ENCODE assay signal across 12 cellular contexts in the genomic region with DNA sequence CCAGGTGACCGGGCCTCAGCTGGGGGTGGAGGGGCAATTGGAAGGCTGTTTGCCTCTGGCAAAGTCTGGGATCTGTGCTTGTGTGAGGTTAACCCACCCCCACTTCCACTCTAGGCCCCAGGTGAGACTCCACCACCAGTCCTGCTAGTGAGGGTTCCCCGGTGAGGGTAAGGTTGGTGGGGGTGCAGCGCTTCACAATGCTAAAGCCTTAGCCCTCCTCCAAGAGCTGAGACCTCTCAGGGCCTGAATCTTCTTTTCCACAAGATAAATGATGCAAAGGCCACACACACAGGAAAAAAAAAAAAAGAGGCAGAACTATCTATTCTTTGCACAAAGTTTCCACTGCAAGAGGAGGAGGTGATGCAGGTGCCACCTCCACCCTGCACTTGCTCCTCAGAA. TPM values are rescaled to one million over a fixed set of nuclear protein-coding genes. Genes with fewer than 3 reads are reported as not detected.
DNase-seq lines count a peak whose midpoint lies in the region; ATAC-seq, FAIRE-seq and TF ChIP-seq lines count a peak whose summit lies in the region.
"Had no signal": no experiment of that assay in that cellular context is flagged by ENCODE, and none has a peak within 500 bp of the region (broad histone marks: within the 10 kb centered on the region; RNA-seq: fewer than 3 reads in every experiment).

No MANE protein-coding gene starts in this region.

- H3K9me3 ChIP-seq in CD4-positive, alpha-beta T cell (ENCODE audit: control insufficient read depth, low read length) = no peaks in the 10 kb centered on the region
- H3K9me3 ChIP-seq in HEK293 (ENCODE audit: control insufficient read depth, insufficient read depth, low read depth, low read length) (no peaks in the 10 kb centered on the region), K562 (replicated peaks; ENCODE audit: control insufficient read depth, insufficient read depth, low read depth, low read length) (no peaks in the 10 kb centered on the region)

- H3K4me2 ChIP-seq in K562 (ENCODE audit: insufficient read depth, low read length) = no peak overlapping the region

- no peak for TF ChIP-seq RAD21 in K562 (CRISPR knock-in tag; conservative IDR thresholded peaks at IDR 0.05 in 1 of 2, IDR thresholded peaks at IDR 0.05 in 1 of 2)

- TF ChIP-seq CTCF in CD4-positive, alpha-beta T cell (IDR thresholded peaks at IDR 0.05) = no peak
- TF ChIP-seq CTCF in HEK293 (tag by site-specific recombination; IDR thresholded peaks at IDR 0.05) (no peak), K562 (IDR thresholded peaks at IDR 0.05 in 2 of 3, conservative IDR thresholded peaks at IDR 0.05 in 1 of 3; ENCODE audit: insufficient read depth in 2 of 3, low read depth in 1 of 3, low read length in 3 of 3) (no peak), CD14-positive monocyte (IDR thresholded peaks at IDR 0.05) (no peak)

- ATAC-seq in CD4-positive, alpha-beta T cell (ENCODE audit: poor library complexity) = no peak
- no peak for ATAC-seq in K562

- no peak for DNase-seq in CD4-positive, alpha-beta T cell
- DNase-seq in K562 (ENCODE audit: extremely low read depth in 1 of 4, low spot score in 3 of 4) = no peak
- DNase-seq in CD14-positive monocyte (ENCODE audit: low spot score) = no peak
- no peak for DNase-seq in mucosa of gallbladder (ENCODE audit: low spot score)
- DNase-seq in DMS114 treated with DMSO at 0.1 percent for 48 hours (lab: John Stamatoyannopoulos, UW; ENCODE audit: unreplicated experiment) = no peak
- DNase-seq: activated CD4-positive, alpha-beta T cell treated with anti-CD3 and anti-CD28 coated beads for 4 hours; NCI-H2029 treated with DMSO at 0.1 percent for 48 hours had no signal

- peaks cover 3% of the 10 kb centered on the region for H3K9me1 ChIP-seq in K562 (ENCODE audit: control insufficient read depth, insufficient read depth, low read length)

- H3K4me3 Mint-ChIP-seq in CD4-positive, alpha-beta T cell = no peak overlapping the region
- no peak overlapping the region for H3K4me3 Mint-ChIP-seq in CD14-positive monocyte

- H2AFZ ChIP-seq in K562 (ENCODE audit: low read depth, low read length) = no peak overlapping the region

- no peak for FAIRE-seq in K562 (lab: Jason Lieb, UNC)
- FAIRE-seq: GM18507, GM19239, islet of Langerhans had no signal

- H3K9me3 Mint-ChIP-seq in CD4-positive, alpha-beta T cell = no peaks in the 10 kb centered on the region
- H3K9me3 Mint-ChIP-seq in CD14-positive monocyte = no peaks in the 10 kb centered on the region

- H3K27ac Mint-ChIP-seq in CD4-positive, alpha-beta T cell = peak overlapping the region; percentile 40
- peak overlapping the region in 1 of 7 donors; percentile 59 for H3K27ac Mint-ChIP-seq in CD14-positive monocyte

- CTCF ChIA-PET in CD4-positive, alpha-beta T cell (lab: Charles Lee) = interaction anchor here (0.8 to 2.8 kb wide), 13 partner anchors 12 to 419 kb away, joined by 3 to 70 read pairs (median 4); a partner anchor contains a TSS
- CTCF ChIA-PET in HEK293 (lab: Yijun Ruan, JAX) (interaction anchor here (0.6 to 3.7 kb wide), 30 partner anchors 9 to 1804 kb away, joined by 3 to 60 read pairs (median 4); a partner anchor contains a TSS), K562 (lab: Yijun Ruan, JAX; ENCODE audit: low intra/inter-chr PET ratio) (interaction anchor here (0.8 to 3.0 kb wide), 4 partner anchors 58 to 418 kb away, joined by 5 to 25 read pairs (median 6); no protein-coding TSS in a partner anchor)

- TF ChIP-seq EP300 in K562 (IDR thresholded peaks at IDR 0.05; ENCODE audit: low read length) = no peak

- H3K36me3 ChIP-seq in HEK293 (ENCODE audit: control insufficient read depth in 2 of 2, insufficient read depth in 1 of 2, low read length in 2 of 2) = peaks cover 23 to 77% of the 10 kb centered on the region in 2 experiments
- H3K36me3 ChIP-seq in K562 (ENCODE audit: control insufficient read depth, insufficient read depth, low read length) = peaks cover 69% of the 10 kb centered on the region; the same call in 2 of the 3 replicates

- TF ChIP-seq POLR2A in K562 (conservative IDR thresholded peaks at IDR 0.05) = peak; percentile 23; the same call in 1 of the 2 replicates

- H3K79me2 ChIP-seq in K562 (ENCODE audit: control insufficient read depth, insufficient read depth, low read length) = peaks cover 24% of the 10 kb centered on the region

- no peaks in the 10 kb centered on the region for H3K27me3 Mint-ChIP-seq in CD4-positive, alpha-beta T cell
- peaks cover 13 to 19% (median 14%) of the 10 kb centered on the region in 3 donors for H3K27me3 Mint-ChIP-seq in CD14-positive monocyte (ENCODE audit: low read depth in 3 of 3)

- POLR2A ChIA-PET in CD4-positive, alpha-beta T cell (lab: Charles Lee) = interaction anchor here (1.2 to 2.1 kb wide), 5 partner anchors 28 to 176 kb away, joined by 4 to 18 read pairs (median 7); a partner anchor contains a TSS
- POLR2A ChIA-PET in HEK293 (lab: Yijun Ruan, JAX) (interaction anchor here (1.4 to 3.2 kb wide), 3 partner anchors 12 to 18 kb away, joined by 6 to 18 read pairs (median 6); a partner anchor contains a TSS), K562 (lab: Yijun Ruan, JAX) (interaction anchor here (0.5 to 0.7 kb wide), 2 partner anchors 117 to 167 kb away, joined by 3 read pairs; no protein-coding TSS in a partner anchor)

- no peak overlapping the region for H3K27ac ChIP-seq in CD4-positive, alpha-beta T cell (ENCODE audit: low read depth, low read length)
- H3K27ac ChIP-seq in HEK293 (ENCODE audit: extremely low read depth, low read depth, low read length) = no peak overlapping the region
- H3K27ac ChIP-seq in K562 (ENCODE audit: extremely low read depth, low read depth, low read length) = no peak overlapping the region
- H3K27ac ChIP-seq: skin epidermis had no signal

- BruUV-seq in K562 (replicated peaks; lab: Mats Ljungman, UMichigan) = no TSS peak

- intact Hi-C loops in CD4-positive, alpha-beta T cell (cut with DNase I, micrococcal nuclease) = loop anchor here in 1 of 2 experiments (1.0 to 5.0 kb wide), 2 partner anchors 37 to 176 kb away; no protein-coding TSS in a partner anchor
- intact Hi-C loops in K562 (cut with micrococcal nuclease) (no loop called here), CD14-positive monocyte (cut with micrococcal nuclease) (loop anchor here (2.0 kb wide), 1 partner anchor 57 kb away; no protein-coding TSS in a partner anchor)

- H3K4me3 ChIP-seq in HEK293 (ENCODE audit: low read depth, low read length) (no peak overlapping the region), K562 (no peak overlapping the region)
- H3K4me3 ChIP-seq: skin epidermis had no signal

- 0 out of 2 replicates have a peak, but pooled peaks cover 3% of the 10 kb centered on the region for H4K20me1 ChIP-seq in K562 (replicated peaks; ENCODE audit: control insufficient read depth, insufficient read depth, low read length)

- H3K36me3 Mint-ChIP-seq in CD4-positive, alpha-beta T cell (ENCODE audit: low read depth) = peaks cover 4% of the 10 kb centered on the region
- peaks cover 15 to 18% of the 10 kb centered on the region in 2 donors for H3K36me3 Mint-ChIP-seq in CD14-positive monocyte

- in situ Hi-C loops in K562 (cut with MboI) = loop anchor here (5.0 kb wide), 1 partner anchor 57 kb away; no protein-coding TSS in a partner anchor

- H3K27me3 ChIP-seq in CD4-positive, alpha-beta T cell (ENCODE audit: control insufficient read depth, insufficient read depth, low read length) = no peaks in the 10 kb centered on the region
- no peaks in the 10 kb centered on the region for H3K27me3 ChIP-seq in K562 (ENCODE audit: control insufficient read depth in 2 of 2, insufficient read depth in 2 of 2, low read length in 2 of 2)

- H3K4me1 Mint-ChIP-seq in CD4-positive, alpha-beta T cell (ENCODE audit: low read depth) = peaks cover 56% of the 10 kb centered on the region
- peaks cover 29% of the 10 kb centered on the region for H3K4me1 Mint-ChIP-seq in CD14-positive monocyte

- 94% methylated on average over 3 of the region's 3 CpGs for WGBS in K562 (ENCODE audit: insufficient coverage, low coverage, missing lambda C conversion rate)

- H3K4me1 ChIP-seq in HEK293 (ENCODE audit: control insufficient read depth, insufficient read depth, low read length) (peaks cover 5% of the 10 kb centered on the region), K562 (replicated peaks in 1 of 2; ENCODE audit: control insufficient read depth in 2 of 2, insufficient read depth in 2 of 2, low read length in 2 of 2) (peaks cover 27 to 62% of the 10 kb centered on the region in 2 experiments)

- H3K9ac ChIP-seq in K562 (ENCODE audit: insufficient read depth in 1 of 2, low read depth in 2 of 2, low read length in 2 of 2) = peak overlapping the region in 1 of 2 experiments; percentile 14; a peak in 1 of 4 replicates

RNA-seq across cellular contexts. Expression of a gene that starts 4.1 kb away (rescaled TPM):
- total RNA-seq in CD4-positive, alpha-beta T cell = 1 to 10 TPM; 4.7 to 5.7 TPM
- 5.3 and 11.2 TPM in 2 replicates for total RNA-seq in K562 (2011; cell fraction: chromatin; rRNA removed; ENCODE audit: low replicate concordance)
- total RNA-seq in K562 (2011; cell fraction: nucleolus; rRNA removed) = 8.9 and 9.2 TPM in 2 replicates
- total RNA-seq in K562 (2011; cell fraction: nucleoplasm; rRNA removed) = 10.9 and 12.7 TPM in 2 replicates
- 21.7 and 29.6 TPM in 2 replicates for total RNA-seq in K562 (2014; rRNA removed)
- 7.2 and 11.7 TPM in 2 replicates for total RNA-seq in K562 (2014; rRNA removed; fragmentation: Illumina TruSeq; extraction: Trizol)
- total RNA-seq in K562 (2015; rRNA removed; fragmentation: Illumina TruSeq; extraction: Trizol) = 15.6 and 15.7 TPM in 2 replicates
- 60.7 and 78.7 TPM in 2 replicates for total RNA-seq in K562 (2021)
- polyA plus RNA-seq in K562 (2011; rRNA removed) = 13.0 and 20.5 TPM in 2 replicates
- 7.8 and 30.3 TPM in 2 replicates for polyA plus RNA-seq in K562 (2011; cell fraction: cytosol; rRNA removed)
- 6.0 and 11.9 TPM in 2 replicates for polyA plus RNA-seq in K562 (2011; cell fraction: nucleus; rRNA removed)
- polyA plus RNA-seq in K562 (2012) = 25.2 and 31.6 TPM in 2 replicates
- polyA plus RNA-seq in K562 (2014; fragmentation: Illumina TruSeq; extraction: Trizol) = 15.0 and 29.4 TPM in 2 replicates
- 10 to 100 TPM in 1 of 2 experiments, 1 to 10 TPM in 1; 5.0 to 10.7 TPM for polyA plus RNA-seq in K562 (2014; fragmentation: Nextera tagmentation; extraction: Ambion mirVana)
- polyA plus RNA-seq in K562 (2014; rRNA removed) = 38.9 and 57.5 TPM in 2 replicates
- polyA minus RNA-seq in K562 (2011; rRNA and poly(A)+ RNA removed) = 2.4 and 3.5 TPM in 2 replicates
- 4.8 and 12.4 TPM in 2 replicates for polyA minus RNA-seq in K562 (2011; cell fraction: cytosol; rRNA and poly(A)+ RNA removed)
- 2.6 and 3.9 TPM in 2 replicates for polyA minus RNA-seq in K562 (2011; cell fraction: nucleus; rRNA and poly(A)+ RNA removed)
- polyA plus RNA-seq in CD14-positive monocyte = 10 to 100 TPM; 53.4 to 61.2 TPM
- 51.5 TPM for total RNA-seq in mucosa of gallbladder

RNA-seq across cellular contexts. Expression of a gene that starts 13.9 kb away (rescaled TPM):
- not detected for total RNA-seq in CD4-positive, alpha-beta T cell
- total RNA-seq in K562 (2011; cell fraction: chromatin; rRNA removed; ENCODE audit: low replicate concordance) = 12.2 and 22.3 TPM in 2 replicates
- 14.2 and 14.7 TPM in 2 replicates for total RNA-seq in K562 (2011; cell fraction: nucleolus; rRNA removed)
- 12.9 and 19.9 TPM in 2 replicates for total RNA-seq in K562 (2011; cell fraction: nucleoplasm; rRNA removed)
- total RNA-seq in K562 (2014; rRNA removed) (6.6 and 8.3 TPM in 2 replicates), K562 (2014; rRNA removed; fragmentation: Illumina TruSeq; extraction: Trizol) (3.0 and 3.7 TPM in 2 replicates), K562 (2015; rRNA removed; fragmentation: Illumina TruSeq; extraction: Trizol) (4.0 and 5.1 TPM in 2 replicates), K562 (2021) (33.4 and 33.7 TPM in 2 replicates), mucosa of gallbladder (52.3 TPM)
- polyA plus RNA-seq in K562 (2011; rRNA removed) (5.9 and 7.0 TPM in 2 replicates), K562 (2014; fragmentation: Illumina TruSeq; extraction: Trizol) (14.0 and 17.8 TPM in 2 replicates), K562 (2014; fragmentation: Nextera tagmentation; extraction: Ambion mirVana) (1 to 10 TPM; 1.3 to 1.4 TPM), K562 (2014; rRNA removed) (17.1 and 20.3 TPM in 2 replicates), CD14-positive monocyte (not detected)
- 7.1 and 19.3 TPM in 2 replicates for polyA plus RNA-seq in K562 (2011; cell fraction: cytosol; rRNA removed)
- 12.9 and 33.2 TPM in 2 replicates for polyA plus RNA-seq in K562 (2011; cell fraction: nucleus; rRNA removed)
- polyA plus RNA-seq in K562 (2012) = 22.2 and 28.1 TPM in 2 replicates
- polyA minus RNA-seq in K562 (2011; rRNA and poly(A)+ RNA removed) = 4.2 and 5.7 TPM in 2 replicates
- polyA minus RNA-seq in K562 (2011; cell fraction: cytosol; rRNA and poly(A)+ RNA removed) = 12.4 and 18.0 TPM in 2 replicates
- polyA minus RNA-seq in K562 (2011; cell fraction: nucleus; rRNA and poly(A)+ RNA removed) = 3.0 and 5.5 TPM in 2 replicates

RNA-seq across cellular contexts. Expression of a gene that starts 18.3 kb away (rescaled TPM):
- total RNA-seq in CD4-positive, alpha-beta T cell = 10 to 100 TPM; 46.6 to 55.0 TPM
- total RNA-seq in K562 (2011; cell fraction: chromatin; rRNA removed; ENCODE audit: low replicate concordance) = 28.6 and 81.3 TPM in 2 replicates
- total RNA-seq in K562 (2011; cell fraction: nucleolus; rRNA removed) = 130 and 156 TPM in 2 replicates
- 96.8 and 111 TPM in 2 replicates for total RNA-seq in K562 (2011; cell fraction: nucleoplasm; rRNA removed)
- total RNA-seq in K562 (2014; rRNA removed) = 509 and 525 TPM in 2 replicates
- 498 and 574 TPM in 2 replicates for total RNA-seq in K562 (2014; rRNA removed; fragmentation: Illumina TruSeq; extraction: Trizol)
- 469 and 476 TPM in 2 replicates for total RNA-seq in K562 (2015; rRNA removed; fragmentation: Illumina TruSeq; extraction: Trizol)
- 460 and 522 TPM in 2 replicates for total RNA-seq in K562 (2021)
- 331 and 538 TPM in 2 replicates for polyA plus RNA-seq in K562 (2011; rRNA removed)
- 662 and 1,258 TPM in 2 replicates for polyA plus RNA-seq in K562 (2011; cell fraction: cytosol; rRNA removed)
- 149 and 186 TPM in 2 replicates for polyA plus RNA-seq in K562 (2011; cell fraction: nucleus; rRNA removed)
- 361 and 450 TPM in 2 replicates for polyA plus RNA-seq in K562 (2012)
- 538 and 584 TPM in 2 replicates for polyA plus RNA-seq in K562 (2014; fragmentation: Illumina TruSeq; extraction: Trizol)
- 1,000 to 10,000 TPM; 2,413 to 2,775 TPM for polyA plus RNA-seq in K562 (2014; fragmentation: Nextera tagmentation; extraction: Ambion mirVana)
- polyA plus RNA-seq in K562 (2014; rRNA removed) = 729 and 824 TPM in 2 replicates
- polyA minus RNA-seq in K562 (2011; rRNA and poly(A)+ RNA removed) = 209 and 374 TPM in 2 replicates
- polyA minus RNA-seq in K562 (2011; cell fraction: cytosol; rRNA and poly(A)+ RNA removed) = 99.7 and 217 TPM in 2 replicates
- 36.3 and 46.2 TPM in 2 replicates for polyA minus RNA-seq in K562 (2011; cell fraction: nucleus; rRNA and poly(A)+ RNA removed)
- polyA plus RNA-seq in CD14-positive monocyte = 100 to 1,000 TPM; 625 to 689 TPM
- 119 TPM for total RNA-seq in mucosa of gallbladder

RNA-seq across cellular contexts. Expression of a gene that starts 29.2 kb away (rescaled TPM):
- 100 to 1,000 TPM; 321 to 324 TPM for total RNA-seq in CD4-positive, alpha-beta T cell
- 330 and 658 TPM in 2 replicates for total RNA-seq in K562 (2011; cell fraction: chromatin; rRNA removed; ENCODE audit: low replicate concordance)
- 248 and 270 TPM in 2 replicates for total RNA-seq in K562 (2011; cell fraction: nucleolus; rRNA removed)
- total RNA-seq in K562 (2011; cell fraction: nucleoplasm; rRNA removed) = 297 and 366 TPM in 2 replicates
- total RNA-seq in K562 (2014; rRNA removed) (31.4 and 34.9 TPM in 2 replicates), K562 (2014; rRNA removed; fragmentation: Illumina TruSeq; extraction: Trizol) (17.4 and 18.4 TPM in 2 replicates), K562 (2015; rRNA removed; fragmentation: Illumina TruSeq; extraction: Trizol) (22.7 and 23.6 TPM in 2 replicates), K562 (2021) (61.3 and 71.7 TPM in 2 replicates), mucosa of gallbladder (175 TPM)
- polyA plus RNA-seq in K562 (2011; rRNA removed) (30.0 and 30.6 TPM in 2 replicates), K562 (2014; fragmentation: Illumina TruSeq; extraction: Trizol) (30.2 and 33.4 TPM in 2 replicates), K562 (2014; fragmentation: Nextera tagmentation; extraction: Ambion mirVana) (1 to 10 TPM; 3.1 to 3.4 TPM), K562 (2014; rRNA removed) (47.8 and 55.0 TPM in 2 replicates), CD14-positive monocyte (under 1 TPM; 0.72 to 0.82 TPM)
- 11.8 and 25.6 TPM in 2 replicates for polyA plus RNA-seq in K562 (2011; cell fraction: cytosol; rRNA removed)
- polyA plus RNA-seq in K562 (2011; cell fraction: nucleus; rRNA removed) = 127 and 214 TPM in 2 replicates
- 36.2 and 46.8 TPM in 2 replicates for polyA plus RNA-seq in K562 (2012)
- polyA minus RNA-seq in K562 (2011; rRNA and poly(A)+ RNA removed) = 20.1 and 32.9 TPM in 2 replicates
- 13.9 and 19.0 TPM in 2 replicates for polyA minus RNA-seq in K562 (2011; cell fraction: cytosol; rRNA and poly(A)+ RNA removed)
- polyA minus RNA-seq in K562 (2011; cell fraction: nucleus; rRNA and poly(A)+ RNA removed) = 52.0 and 68.0 TPM in 2 replicates

RNA-seq across cellular contexts. Expression of a gene that starts 59.5 kb away (rescaled TPM):
- total RNA-seq in CD4-positive, alpha-beta T cell = under 1 TPM; 0.16 to 0.34 TPM
- total RNA-seq in K562 (2011; cell fraction: chromatin; rRNA removed; ENCODE audit: low replicate concordance) = 1.5 and 3.4 TPM in 2 replicates
- total RNA-seq in K562 (2011; cell fraction: nucleolus; rRNA removed) = 3.6 and 4.3 TPM in 2 replicates
- total RNA-seq in K562 (2011; cell fraction: nucleoplasm; rRNA removed) = 2.3 and 3.1 TPM in 2 replicates
- total RNA-seq in K562 (2014; rRNA removed) (5.9 and 7.3 TPM in 2 replicates), K562 (2014; rRNA removed; fragmentation: Illumina TruSeq; extraction: Trizol) (4.3 and 4.6 TPM in 2 replicates), K562 (2015; rRNA removed; fragmentation: Illumina TruSeq; extraction: Trizol) (3.7 and 3.8 TPM in 2 replicates), K562 (2021) (9.4 and 10.6 TPM in 2 replicates), mucosa of gallbladder (2.8 TPM)
- polyA plus RNA-seq in K562 (2011; rRNA removed) (1.3 and 3.0 TPM in 2 replicates), K562 (2014; fragmentation: Illumina TruSeq; extraction: Trizol) (4.3 and 4.7 TPM in 2 replicates), K562 (2014; fragmentation: Nextera tagmentation; extraction: Ambion mirVana) (under 1 TPM; 0.41 to 0.62 TPM), K562 (2014; rRNA removed) (5.0 and 5.2 TPM in 2 replicates), CD14-positive monocyte (not detected)
- 1.4 and 5.8 TPM in 2 replicates for polyA plus RNA-seq in K562 (2011; cell fraction: cytosol; rRNA removed)
- 1.4 and 3.2 TPM in 2 replicates for polyA plus RNA-seq in K562 (2011; cell fraction: nucleus; rRNA removed)
- polyA plus RNA-seq in K562 (2012) = 2.6 and 6.0 TPM in 2 replicates
- polyA minus RNA-seq in K562 (2011; rRNA and poly(A)+ RNA removed) = 2.1 and 3.9 TPM in 2 replicates
- polyA minus RNA-seq in K562 (2011; cell fraction: cytosol; rRNA and poly(A)+ RNA removed) = 2.0 and 4.8 TPM in 2 replicates
- polyA minus RNA-seq in K562 (2011; cell fraction: nucleus; rRNA and poly(A)+ RNA removed) = 1.8 and 2.3 TPM in 2 replicates
